ENCODE assay signal across 24 cellular contexts in genomic region chr22:24822471-24822870, GRCh38. TPM values are rescaled to one million over a fixed set of nuclear protein-coding genes. Genes with fewer than 3 reads are reported as not detected.
"Had no signal": no experiment of that assay in that cellular context is flagged by ENCODE, and none has a peak within 500 bp of the region (broad histone marks: within the 10 kb centered on the region; RNA-seq: fewer than 3 reads in every experiment).

No MANE protein-coding gene starts in this region.

- H3K4me3 ChIP-seq: adrenal gland, ascending aorta, left lung, lung, testis, vagina had no signal

- DNase-seq: activated T-cell treated with anti-CD3 and anti-CD28 coated beads, Interleukin-2, amount 50 U/mL, for 1 hour; adrenal gland; central memory CD4-positive, alpha-beta T cell; dermis blood vessel endothelial cell; effector memory CD4-positive, alpha-beta T cell; foreskin keratinocyte; immature natural killer cell; left lung; naive B cell; occipital lobe; small intestine; stimulated activated CD4-positive, alpha-beta T cell treated with anti-CD3 and anti-CD28 coated beads, Interleukin-2, amount 100 ng/mL, for 24 hours; stimulated activated naive B cell treated with anti-CD40 and anti-IgM and Interleukin-4, amounts not matched to agents 10 μg/mL and 1 μg/mL and 100 μg/mL, for 72 hours; testis had no signal

- H3K9me3 ChIP-seq: adrenal gland, ascending aorta, left lung, testis, vagina had no signal

- H3K36me3 ChIP-seq: adrenal gland, ascending aorta, left lung, vagina had no signal

- ATAC-seq: activated T-helper 17 cell treated with anti-CD3 and anti-CD28 coated beads, Interleukin-2, amount 50 U/mL, for 72 hours; foreskin keratinocyte; left lung; sciatic nerve; stimulated activated naive B cell treated with anti-CD40 and anti-IgM and Interleukin-4, amounts not matched to agents 10 μg/mL and 1 μg/mL and 100 μg/mL, for 72 hours had no signal

- H3K27ac ChIP-seq: adrenal gland, ascending aorta, foreskin keratinocyte, left lung, testis, vagina had no signal

- H3K27me3 ChIP-seq: adrenal gland, ascending aorta, foreskin keratinocyte, left lung, testis, vagina had no signal

- H3K4me1 ChIP-seq: adrenal gland, foreskin keratinocyte, left lung, vagina had no signal

RNA-seq across cellular contexts. Expression of gene SGSM1, which starts 16.5 kb away (rescaled TPM):
- total RNA-seq: foreskin keratinocyte had no signal
- polyA plus RNA-seq: foreskin keratinocyte had no signal

RNA-seq across cellular contexts. Expression of gene PIWIL3, which starts 48.0 kb away (rescaled TPM):
- total RNA-seq: activated T-helper 17 cell treated with anti-CD3 and anti-CD28 coated beads, Interleukin-2, amount 50 U/mL, for 72 hours; adrenal gland; ascending aorta; foreskin keratinocyte; kidney epithelial cell; left lung; lung; mesenteric fat pad; mucosa of gallbladder; neural crest cell; sciatic nerve; vagina had no signal
- polyA plus RNA-seq: adrenal gland, esophagus, foreskin keratinocyte, immature natural killer cell, lung, small intestine had no signal
